ENCODE assay signal across 19 cellular contexts in the genomic region with DNA sequence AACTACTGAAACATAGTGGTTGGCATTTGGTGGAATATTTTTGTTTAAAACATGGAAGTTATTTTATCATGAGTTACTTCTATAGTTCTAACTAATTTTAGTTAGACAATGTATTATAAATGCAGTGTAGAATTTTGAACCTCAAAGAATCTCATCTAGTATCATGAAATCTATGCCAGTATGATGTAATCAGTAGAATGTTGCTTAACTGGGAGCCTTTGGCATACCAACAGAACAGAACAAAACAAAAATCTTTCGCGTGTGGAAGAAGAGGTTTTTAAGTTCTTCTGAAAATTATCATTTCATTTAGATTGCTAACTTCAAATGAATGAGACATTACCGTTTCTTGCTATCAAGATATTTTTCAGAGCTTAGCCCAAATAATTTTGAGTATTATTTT. TPM values are rescaled to one million over a fixed set of nuclear protein-coding genes. Genes with fewer than 3 reads are reported as not detected.
DNase-seq lines count a peak whose midpoint lies in the region; ATAC-seq, FAIRE-seq and TF ChIP-seq lines count a peak whose summit lies in the region.
"Had no signal": no experiment of that assay in that cellular context is flagged by ENCODE, and none has a peak within 500 bp of the region (broad histone marks: within the 10 kb centered on the region; RNA-seq: fewer than 3 reads in every experiment).

No MANE protein-coding gene starts in this region.

- H3K4me2 ChIP-seq in HepG2 (ENCODE audit: low read depth, low read length) = no peak overlapping the region

- DNase-seq in left cardiac atrium = no peak
- DNase-seq in cardiac septum (ENCODE audit: low spot score) = no peak
- no peak for DNase-seq in central memory CD8-positive, alpha-beta T cell (ENCODE audit: low spot score in 2 of 2)
- no peak for DNase-seq in HepG2 (ENCODE audit: low spot score)
- no peak for DNase-seq in NCI-H1417 (lab: John Stamatoyannopoulos, UW)
- DNase-seq in activated CD4-positive, alpha-beta memory T cell treated with anti-CD3 and anti-CD28 coated beads for 36 hours = no peak
- no peak for DNase-seq in NCI-H2029 treated with DMSO at 0.1 percent for 48 hours (lab: John Stamatoyannopoulos, UW)
- DNase-seq: activated CD4-positive, alpha-beta T cell treated with anti-CD3 and anti-CD28 coated beads for 4 hours; activated naive CD4-positive, alpha-beta T cell treated with anti-CD3 and anti-CD28 coated beads, Interleukin-2, amount 50 U/mL, for 16 hours; brain microvascular endothelial cell; effector memory CD4-positive, alpha-beta T cell; naive thymus-derived CD8-positive, alpha-beta T cell; NCI-H187; NCI-H510A; SHP77 treated with DMSO at 0.1 percent for 48 hours; upper lobe of left lung had no signal

- no peaks in the 10 kb centered on the region for H3K9me3 ChIP-seq in HepG2 (ENCODE audit: low read length)
- H3K9me3 ChIP-seq: upper lobe of left lung had no signal

- 93% methylated on average over 3 of the region's 3 CpGs for WGBS in HepG2 (ENCODE audit: low lambda C conversion rate)

- TF ChIP-seq CTCF in HepG2 (CRISPR knock-in tag; IDR thresholded peaks at IDR 0.05) = no peak

- no peaks in the 10 kb centered on the region for H3K27me3 ChIP-seq in HepG2 (ENCODE audit: control insufficient read depth in 1 of 2, insufficient read depth in 2 of 2, low read length in 2 of 2)
- H3K27me3 ChIP-seq: brain microvascular endothelial cell, upper lobe of left lung had no signal

- peaks cover 18% of the 10 kb centered on the region for H4K20me1 ChIP-seq in HepG2 (ENCODE audit: insufficient read depth, low read length)

- no peak for TF ChIP-seq POLR2A in HepG2 (IDR thresholded peaks at IDR 0.05; ENCODE audit: insufficient read depth in 1 of 2, low read depth in 2 of 2, low read length in 2 of 2)

- no peak overlapping the region for H3K27ac ChIP-seq in HepG2 (ENCODE audit: extremely low read length, insufficient read depth, low read length)
- H3K27ac ChIP-seq: brain microvascular endothelial cell, upper lobe of left lung had no signal

- H2AFZ ChIP-seq in HepG2 (ENCODE audit: low read length) = no peak overlapping the region

- peaks cover 38% of the 10 kb centered on the region for H3K79me2 ChIP-seq in HepG2 (ENCODE audit: insufficient read depth, low read length)

- intact Hi-C loops in left cardiac atrium (cut with DNase I) (no loop called here), cardiac septum (cut with DNase I) (no loop called here), HepG2 (cut with micrococcal nuclease; ENCODE audit: unreplicated experiment) (no loop called here)
- intact Hi-C loops in activated CD4-positive, alpha-beta memory T cell treated with anti-CD3 and anti-CD28 coated beads for 36 hours (cut with micrococcal nuclease) = no loop called here

- TF ChIP-seq EP300 in HepG2 (IDR thresholded peaks at IDR 0.05; ENCODE audit: low read depth in 2 of 2, low read length in 2 of 2) (no peak), HepG2 (CRISPR knock-in tag; IDR thresholded peaks at IDR 0.05; ENCODE audit: borderline replicate concordance) (no peak)

- no peak for TF ChIP-seq RAD21 in HepG2 (CRISPR knock-in tag; IDR thresholded peaks at IDR 0.05)

- H3K36me3 ChIP-seq in HepG2 (replicated peaks in 1 of 2; ENCODE audit: control insufficient read depth in 1 of 2, insufficient read depth in 2 of 2, low read length in 2 of 2) = peaks cover 1 to 22% of the 10 kb centered on the region in 2 experiments; a peak in 3 of 5 replicates

- peak overlapping the region; percentile 75 for H3K27ac Mint-ChIP-seq in central memory CD8-positive, alpha-beta T cell (ENCODE audit: low read depth)
- no peak overlapping the region for H3K27ac Mint-ChIP-seq in activated CD4-positive, alpha-beta memory T cell treated with anti-CD3 and anti-CD28 coated beads for 36 hours
- H3K27ac Mint-ChIP-seq: stimulated activated naive CD8-positive, alpha-beta T cell treated with anti-CD3 and anti-CD28 coated beads, Interleukin-15, Interleukin-2, amounts not matched to agents 100 ng/mL and 50 ng/mL, for 24 hours had no signal

- POLR2A ChIA-PET in HepG2 (lab: Yijun Ruan, JAX) = no interaction called here
- POLR2A ChIA-PET in activated CD4-positive, alpha-beta memory T cell treated with anti-CD3 and anti-CD28 coated beads for 36 hours (lab: Charles Lee) = no interaction called here

- in situ Hi-C loops in HepG2 (cut with HindIII; ENCODE audit: extremely low pct_ligation_motif_present, low pct_unique_long_range_greater_than_20kb) = no loop called here

- no peak for FAIRE-seq in HepG2 (lab: Jason Lieb, UNC)

- peaks cover 18% of the 10 kb centered on the region for H3K4me1 Mint-ChIP-seq in central memory CD8-positive, alpha-beta T cell
- peaks cover 7% of the 10 kb centered on the region for H3K4me1 Mint-ChIP-seq in activated CD4-positive, alpha-beta memory T cell treated with anti-CD3 and anti-CD28 coated beads for 36 hours (ENCODE audit: low read depth)

- peaks cover 28% of the 10 kb centered on the region for H3K36me3 Mint-ChIP-seq in central memory CD8-positive, alpha-beta T cell (ENCODE audit: insufficient read depth)
- peaks cover 15% of the 10 kb centered on the region for H3K36me3 Mint-ChIP-seq in activated CD4-positive, alpha-beta memory T cell treated with anti-CD3 and anti-CD28 coated beads for 36 hours

- CTCF ChIA-PET in HepG2 (lab: Yijun Ruan, JAX; ENCODE audit: low intra/inter-chr PET ratio, low total read pairs) = no interaction called here
- CTCF ChIA-PET in activated CD4-positive, alpha-beta memory T cell treated with anti-CD3 and anti-CD28 coated beads for 36 hours (lab: Charles Lee) = no interaction called here

- H3K4me3 ChIP-seq in HepG2 (replicated peaks in 1 of 3; ENCODE audit: insufficient read depth in 1 of 3, low read depth in 2 of 3, low read length in 3 of 3) = no peak overlapping the region
- H3K4me3 ChIP-seq: lung, upper lobe of left lung had no signal

- BruUV-seq in HepG2 (replicated peaks; lab: Mats Ljungman, UMichigan) = no TSS peak

- H3K27me3 Mint-ChIP-seq in central memory CD8-positive, alpha-beta T cell = no peaks in the 10 kb centered on the region
- H3K27me3 Mint-ChIP-seq in activated CD4-positive, alpha-beta memory T cell treated with anti-CD3 and anti-CD28 coated beads for 36 hours = no peaks in the 10 kb centered on the region
- H3K27me3 Mint-ChIP-seq: naive thymus-derived CD8-positive, alpha-beta T cell; stimulated activated naive CD8-positive, alpha-beta T cell treated with anti-CD3 and anti-CD28 coated beads, Interleukin-15, Interleukin-2, amounts not matched to agents 100 ng/mL and 50 ng/mL, for 24 hours had no signal

- no peak overlapping the region for H3K4me3 Mint-ChIP-seq in central memory CD8-positive, alpha-beta T cell
- no peak overlapping the region for H3K4me3 Mint-ChIP-seq in activated CD4-positive, alpha-beta memory T cell treated with anti-CD3 and anti-CD28 coated beads for 36 hours
- H3K4me3 Mint-ChIP-seq: naive thymus-derived CD8-positive, alpha-beta T cell; stimulated activated naive CD8-positive, alpha-beta T cell treated with anti-CD3 and anti-CD28 coated beads, Interleukin-15, Interleukin-2, amounts not matched to agents 100 ng/mL and 50 ng/mL, for 24 hours had no signal

- ATAC-seq in left cardiac atrium (peak; percentile 29 to 44), HepG2 (no peak), GM18873 (IDR thresholded peaks at IDR 0.05; ENCODE audit: low FRiP score, unreplicated experiment) (no peak)
- ATAC-seq in central memory CD8-positive, alpha-beta T cell (replicated peaks; ENCODE audit: extremely low read depth, poor library complexity, severe bottlenecking) = no peak
- ATAC-seq: naive thymus-derived CD8-positive, alpha-beta T cell had no signal

- no peaks in the 10 kb centered on the region for H3K9me3 Mint-ChIP-seq in central memory CD8-positive, alpha-beta T cell
- H3K9me3 Mint-ChIP-seq in activated CD4-positive, alpha-beta memory T cell treated with anti-CD3 and anti-CD28 coated beads for 36 hours = no peaks in the 10 kb centered on the region
- H3K9me3 Mint-ChIP-seq: naive thymus-derived CD8-positive, alpha-beta T cell; stimulated activated naive CD8-positive, alpha-beta T cell treated with anti-CD3 and anti-CD28 coated beads, Interleukin-15, Interleukin-2, amounts not matched to agents 100 ng/mL and 50 ng/mL, for 24 hours had no signal

- no peaks in the 10 kb centered on the region for H3K4me1 ChIP-seq in HepG2 (ENCODE audit: insufficient read depth, low read length)

- H3K9ac ChIP-seq in HepG2 (ENCODE audit: insufficient read depth, low read depth, low read length) = no peak overlapping the region

RNA-seq across cellular contexts. Expression of gene GOLGA4, which starts 29.7 kb away (rescaled TPM):
- 100 to 1,000 TPM; 146 to 170 TPM for total RNA-seq in left cardiac atrium
- total RNA-seq in cardiac septum = 200 TPM
- 92.1 and 136 TPM in 2 replicates for total RNA-seq in HepG2 (2016; rRNA removed; fragmentation: Illumina TruSeq; extraction: Trizol)
- total RNA-seq in HepG2 (2016; cell fraction: cytosol; rRNA removed; fragmentation: Illumina TruSeq; extraction: Trizol; ENCODE audit: low read depth) = 30.4 and 34.1 TPM in 2 replicates
- 91.2 and 133 TPM in 2 replicates for total RNA-seq in HepG2 (2016; cell fraction: insoluble cytoplasmic fraction; rRNA removed; fragmentation: Illumina TruSeq; extraction: Trizol)
- total RNA-seq in HepG2 (2016; cell fraction: membrane; rRNA removed; fragmentation: Illumina TruSeq; extraction: Trizol) = 66.7 and 85.3 TPM in 2 replicates
- total RNA-seq in HepG2 (2016; cell fraction: nucleus; rRNA removed; fragmentation: Illumina TruSeq; extraction: Trizol) = 121 and 139 TPM in 2 replicates
- polyA plus RNA-seq in HepG2 (2011; rRNA removed) = 18.4 and 25.7 TPM in 2 replicates
- polyA plus RNA-seq in HepG2 (2011; cell fraction: cytosol; rRNA removed) = 8.0 and 12.9 TPM in 2 replicates
- polyA plus RNA-seq in HepG2 (2011; cell fraction: nucleus; rRNA removed) = 15.2 and 17.6 TPM in 2 replicates
- polyA plus RNA-seq in HepG2 (2012) = 39.9 and 55.4 TPM in 2 replicates
- polyA plus RNA-seq in HepG2 (2016; cell fraction: cytosol; fragmentation: Illumina TruSeq; extraction: Trizol; ENCODE audit: low read depth) = 2.8 and 3.7 TPM in 2 replicates
- polyA plus RNA-seq in HepG2 (2016; cell fraction: insoluble cytoplasmic fraction; fragmentation: Illumina TruSeq; extraction: Trizol; ENCODE audit: low read depth) = 83.2 and 88.8 TPM in 2 replicates
- 12.0 and 14.4 TPM in 2 replicates for polyA plus RNA-seq in HepG2 (2016; cell fraction: membrane; fragmentation: Illumina TruSeq; extraction: Trizol; ENCODE audit: low read depth)
- polyA plus RNA-seq in HepG2 (2016; cell fraction: nucleus; fragmentation: Illumina TruSeq; extraction: Trizol; ENCODE audit: insufficient read depth, low read depth) = 110 and 121 TPM in 2 replicates
- polyA minus RNA-seq in HepG2 (2011; rRNA and poly(A)+ RNA removed; ENCODE audit: low replicate concordance) = 27.8 and 31.8 TPM in 2 replicates
- 44.8 and 48.6 TPM in 2 replicates for polyA minus RNA-seq in HepG2 (2011; cell fraction: cytosol; rRNA and poly(A)+ RNA removed)
- 153 and 159 TPM in 2 replicates for polyA minus RNA-seq in HepG2 (2011; cell fraction: nucleus; rRNA and poly(A)+ RNA removed)
- total RNA-seq in activated CD4-positive, alpha-beta memory T cell treated with anti-CD3 and anti-CD28 coated beads for 36 hours = 10 to 100 TPM; 32.3 to 34.3 TPM

Comparison
In these comparisons a context has a peak if more than half of its experiments do, and no peak if none do; other contexts are left out.
1. ATAC-seq: peak in left cardiac atrium (2 of 2); none in central memory CD8-positive, alpha-beta T cell (single experiment), HepG2 (single experiment) and GM18873 (single experiment).